Comparison of ENCODE assay signal across 1 cellular context in the genomic region with DNA sequence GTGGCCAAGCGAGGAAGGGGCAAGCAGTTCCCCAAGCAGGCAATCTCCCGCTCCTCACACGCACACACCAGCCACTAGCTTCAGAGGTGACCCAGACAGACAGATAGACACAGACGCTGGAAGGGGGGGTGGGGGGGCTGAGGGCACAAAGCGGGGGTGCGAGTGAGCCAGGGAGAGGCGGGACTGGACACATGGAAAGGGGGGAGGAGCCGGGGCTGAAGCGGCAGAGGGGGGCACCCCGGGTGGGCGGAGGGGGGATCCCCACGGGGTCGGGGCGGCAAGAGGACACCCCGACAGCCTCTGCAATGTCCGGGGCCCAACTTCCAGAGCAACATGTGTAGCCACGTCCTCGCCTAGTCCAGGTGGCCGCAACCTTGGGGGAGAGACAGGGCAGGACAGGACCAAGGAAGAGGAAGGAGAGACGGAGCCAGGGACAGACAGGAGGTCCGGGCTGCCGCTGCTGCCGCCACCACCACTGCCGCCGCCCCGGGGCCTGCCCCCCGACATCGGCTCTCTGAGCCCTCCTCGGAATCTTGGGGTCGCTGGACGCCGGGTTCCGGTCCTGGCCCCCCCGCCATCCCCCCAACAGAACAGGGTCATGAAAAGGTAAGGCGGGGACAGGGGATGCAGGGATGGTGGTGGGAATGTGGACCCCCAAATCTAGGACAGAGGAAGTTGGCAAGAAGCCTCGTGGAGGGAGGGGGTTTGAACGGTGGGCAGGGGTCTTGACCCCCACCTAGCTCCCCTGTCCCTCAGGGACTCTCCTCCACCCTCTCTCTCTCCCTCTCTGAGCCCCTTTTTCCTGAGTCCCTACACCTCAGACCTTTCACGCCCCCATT.
TF ChIP-seq lines count a peak whose summit lies in the region.

No MANE protein-coding gene starts in this region.

TF ChIP-seq in endothelial cell of umbilical vein, 7 proteins besides CTCF, POLR2A, EP300 and RAD21:
- TF ChIP-seq, protein P1, sequence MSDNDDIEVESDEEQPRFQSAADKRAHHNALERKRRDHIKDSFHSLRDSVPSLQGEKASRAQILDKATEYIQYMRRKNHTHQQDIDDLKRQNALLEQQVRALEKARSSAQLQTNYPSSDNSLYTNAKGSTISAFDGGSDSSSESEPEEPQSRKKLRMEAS (IDR thresholded peaks at IDR 0.05; ENCODE audit: insufficient read depth, insufficient read length): no peak
- TF ChIP-seq EZH2 (IDR thresholded peaks at IDR 0.05; ENCODE audit: borderline replicate concordance, low read depth, low read length, severe bottlenecking): peak; percentile 80
